In genomic region chr15:42581272-42581730, GRCh38 we compare ENCODE assay signal across 8 cellular contexts. TPM values are rescaled to one million over a fixed set of nuclear protein-coding genes. Genes with fewer than 3 reads are reported as not detected.
A peak's percentile ranks its signal among the peaks of the same experiment; 100 is the strongest.
DNase-seq lines count a peak whose midpoint lies in the region; ATAC-seq and FAIRE-seq lines count a peak whose summit lies in the region.

No MANE protein-coding gene starts in this region.

- peaks cover 23% of the 10 kb centered on the region for H3K4me1 ChIP-seq in SJCRH30

- H3K36me3 ChIP-seq in SJCRH30: peaks cover 10% of the 10 kb centered on the region; the same call in 1 of the 2 replicates

- no peak overlapping the region for H3K4me3 ChIP-seq in SJCRH30

- peak; percentile 77 for FAIRE-seq in GM18507 (lab: Jason Lieb, UNC)

- H3K9me3 ChIP-seq in SJCRH30 (replicated peaks): no peaks in the 10 kb centered on the region; the same call in 1 of the 2 replicates

- DNase-seq in GM18507 (ENCODE audit: extremely low spot score, insufficient read length, low read depth) (peak; percentile 42), NCI-H2227 treated with DMSO at 0.1 percent for 48 hours (lab: John Stamatoyannopoulos, UW) (peak; percentile 61), left kidney (ENCODE audit: low read depth, low spot score) (peak; percentile 96), SJCRH30 (no peak)
- DNase-seq in activated CD4-positive, alpha-beta T cell treated with anti-CD3 and anti-CD28 coated beads for 48 hours: peak; percentile 83
- DNase-seq in stimulated activated CD4-positive, alpha-beta T cell treated with anti-CD3 and anti-CD28 coated beads, Interleukin-1b, Interleukin-23, amount 100 ng/mL, for 24 hours (ENCODE audit: low read depth in 4 of 4, low spot score in 1 of 4): peak; percentile 42 to 68 (median 60)

- H3K27ac ChIP-seq in cingulate gyrus (ENCODE audit: low read depth, low read length) (peak overlapping the region; percentile 74), SJCRH30 (no peak overlapping the region)

- H3K27me3 ChIP-seq in SJCRH30: no peaks in the 10 kb centered on the region

- peak; percentile 68 for ATAC-seq in HG02943 (IDR thresholded peaks at IDR 0.05; ENCODE audit: low read depth, unreplicated experiment)

RNA-seq across cellular contexts. Expression of gene STARD9, which starts 5.9 kb away (rescaled TPM):
- 11.0 and 15.2 TPM in 2 replicates for total RNA-seq in SJCRH30 (2014; rRNA removed; shearing (Covaris generic))

RNA-seq across cellular contexts. Expression of gene HAUS2, which starts 32.7 kb away (rescaled TPM):
- total RNA-seq in SJCRH30 (2014; rRNA removed; shearing (Covaris generic)): 54.7 and 59.2 TPM in 2 replicates

RNA-seq across cellular contexts. Expression of gene LRRC57, which starts 32.7 kb away (rescaled TPM):
- 23.8 and 26.4 TPM in 2 replicates for total RNA-seq in SJCRH30 (2014; rRNA removed; shearing (Covaris generic))

Comparison
In these comparisons a context has a peak if more than half of its experiments do, and no peak if none do; other contexts are left out.
1. DNase-seq: peak in GM18507 (single experiment), NCI-H2227 treated with DMSO at 0.1 percent for 48 hours (single experiment), activated CD4-positive, alpha-beta T cell treated with anti-CD3 and anti-CD28 coated beads for 48 hours (single experiment), left kidney (single experiment) and stimulated activated CD4-positive, alpha-beta T cell treated with anti-CD3 and anti-CD28 coated beads, Interleukin-1b, Interleukin-23, amount 100 ng/mL, for 24 hours (4 of 4); none in SJCRH30 (0 of 2).